ENCODE assay signal across 8 cellular contexts in the genomic region with DNA sequence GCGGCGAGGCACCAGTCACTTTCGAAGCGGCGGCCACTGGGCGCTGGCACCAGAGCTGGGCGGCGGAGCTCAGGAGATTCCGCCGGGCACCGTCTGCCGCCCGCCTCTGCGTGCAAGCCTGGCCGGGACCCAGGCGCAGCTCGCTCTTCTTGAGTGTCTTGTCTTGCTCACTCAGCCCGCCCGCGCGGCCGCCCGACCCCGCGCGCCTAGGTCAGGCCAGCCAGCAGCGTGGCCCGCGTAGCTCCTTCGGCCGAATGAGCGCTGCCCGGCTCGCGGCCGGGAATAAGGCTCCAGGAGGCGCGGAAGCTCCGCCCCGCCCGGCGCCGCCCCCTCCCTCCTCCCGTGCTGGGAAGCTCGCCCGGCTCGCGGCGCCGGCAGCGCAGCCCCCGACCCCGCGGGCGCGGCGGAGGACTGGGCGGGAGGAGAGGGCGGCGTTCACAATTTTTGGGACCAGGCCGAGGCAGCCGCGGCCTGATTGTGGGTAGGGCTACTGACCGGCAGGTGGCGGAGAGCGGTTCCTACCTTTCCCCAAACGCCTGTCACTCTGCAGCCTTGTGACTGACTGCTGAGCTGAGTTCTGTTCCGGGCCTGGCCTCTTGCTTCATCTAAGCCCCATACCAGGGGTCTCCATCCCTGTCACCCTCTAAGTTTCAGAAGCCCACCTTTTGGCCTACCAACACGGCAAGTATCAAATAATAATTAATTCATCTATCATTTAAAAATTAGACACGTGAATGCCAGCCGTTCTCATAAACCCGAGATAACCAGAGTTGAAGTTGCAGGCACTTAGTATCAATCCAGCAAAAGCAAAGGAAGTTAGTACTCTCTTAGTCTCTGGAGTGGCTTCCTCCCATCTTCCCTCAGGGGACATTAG. TPM values are rescaled to one million over a fixed set of nuclear protein-coding genes. Genes with fewer than 3 reads are reported as not detected.
A peak's percentile ranks its signal among the peaks of the same experiment; 100 is the strongest.
DNase-seq lines count a peak whose midpoint lies in the region; ATAC-seq and TF ChIP-seq lines count a peak whose summit lies in the region.

Gene HBEGF, minus strand, starts transcription at position 256 of the 874 bp plus-strand sequence. CDS start 275 bp downstream, outside the sequence.

- peaks cover 25 to 44% of the 10 kb centered on the region in 2 donors for H3K36me3 Mint-ChIP-seq in CD14-positive monocyte

- TF ChIP-seq CTCF in CD14-positive monocyte (IDR thresholded peaks at IDR 0.05) (peak; percentile 55), epithelial cell of esophagus (IDR thresholded peaks at IDR 0.05; ENCODE audit: insufficient read depth, low read depth, low read length, missing control alignments) (peak; percentile 44)

- intact Hi-C loops in CD14-positive monocyte (cut with micrococcal nuclease): loop anchor here in 1 of 2 donors (5.0 kb wide), 1 partner anchor 44 kb away; the partner anchor contains the start of gene PFDN1

- H3K4me3 ChIP-seq in epithelial cell of esophagus (ENCODE audit: low read length): peak within 1 kb of the TSS; percentile 56

- H3K4me3 Mint-ChIP-seq in CD14-positive monocyte: peak within 1 kb of the TSS; percentile 94 to 100

- H3K4me1 Mint-ChIP-seq in CD14-positive monocyte: peaks cover 58% of the 10 kb centered on the region

- peaks cover 0 to 9% (median 2%) of the 10 kb centered on the region in 7 donors for H3K9me3 Mint-ChIP-seq in CD14-positive monocyte

- DNase-seq in CD14-positive monocyte (ENCODE audit: low spot score) (peak; percentile 80), GM19240 (ENCODE audit: insufficient read length, low spot score) (peak; percentile 65), NOMO-1 (lab: John Stamatoyannopoulos, UW; ENCODE audit: unreplicated experiment in 2 of 2) (peak; percentile 60 to 66), activated T-cell treated with anti-CD3 and anti-CD28 coated beads for 4 hours (peak; percentile 33), epithelial cell of esophagus (ENCODE audit: low read depth) (peak; percentile 81), midbrain (lab: John Stamatoyannopoulos, UW) (peak; percentile 84)
- DNase-seq in stimulated activated naive CD4-positive, alpha-beta T cell treated with Interleukin-2 at 50 U/mL for 16 hours (lab: John Stamatoyannopoulos, UW): peak; percentile 49

- peak; percentile 78 for ATAC-seq in HG03432 (IDR thresholded peaks at IDR 0.05; ENCODE audit: unreplicated experiment)

- peak within 1 kb of the TSS; percentile 54 to 95 (median 88) for H3K27ac Mint-ChIP-seq in CD14-positive monocyte

- H3K27me3 Mint-ChIP-seq in CD14-positive monocyte (ENCODE audit: low read depth in 3 of 3): peaks cover 5 to 6% (median 5%) of the 10 kb centered on the region in 3 donors

RNA-seq across cellular contexts. Expression of gene HBEGF, which starts in this region (rescaled TPM):
- polyA plus RNA-seq in CD14-positive monocyte: 10 to 100 TPM; 25.2 to 31.6 TPM

Comparison
In these comparisons a context has a peak if more than half of its experiments do, and no peak if none do; other contexts are left out.
1. Peak in every context shown above with its lines: DNase-seq, ATAC-seq and H3K4me3 ChIP-seq.
2. DNase-seq: peak in every context shown above with its lines; median percentile 84 in midbrain; 81 in epithelial cell of esophagus; 80 in CD14-positive monocyte; 65 in GM19240; 63 in NOMO-1; 49 in stimulated activated naive CD4-positive, alpha-beta T cell treated with Interleukin-2 at 50 U/mL for 16 hours; 33 in activated T-cell treated with anti-CD3 and anti-CD28 coated beads for 4 hours.